In genomic region chr1:34396042-34396441, GRCh38 we compare ENCODE assay signal across 14 cellular contexts.
DNase-seq lines count a peak whose midpoint lies in the region; ATAC-seq, FAIRE-seq and TF ChIP-seq lines count a peak whose summit lies in the region.
"Had no signal": no experiment of that assay in that cellular context is flagged by ENCODE, and none has a peak within 500 bp of the region (broad histone marks: within the 10 kb centered on the region; RNA-seq: fewer than 3 reads in every experiment).

No MANE protein-coding gene starts in this region.

- DNase-seq in activated CD4-positive, alpha-beta T cell treated with anti-CD3 and anti-CD28 coated beads, Interleukin-2, amount 10 ng/mL, durations not matched to agents 24 days and 14 days = peak; percentile 19
- no peak for DNase-seq in activated CD4-positive, alpha-beta T cell treated with anti-CD3 and anti-CD28 coated beads for 4 hours
- peak in 1 of 2 experiments; percentile 19 for DNase-seq in H1 (ENCODE audit: low read depth in 1 of 2, low spot score in 2 of 2)
- DNase-seq in iPS DF 4.7 (ENCODE audit: extremely low read depth, low spot score) = peak; percentile 49
- peak; percentile 19 for DNase-seq in neural progenitor cell (ENCODE audit: low spot score)
- DNase-seq in GM12891 (ENCODE audit: insufficient read length, low spot score) = no peak
- no peak for DNase-seq in DMS 273 treated with DMSO at 0.1 percent for 48 hours (lab: John Stamatoyannopoulos, UW)
- DNase-seq: CD8-positive, alpha-beta T cell; COR-L47 had no signal

- H3K4me1 ChIP-seq in H1 (replicated peaks in 1 of 4; ENCODE audit: control insufficient read depth in 3 of 4, insufficient read depth in 4 of 4, low read length in 3 of 4) (peaks cover 0 to 10% (median 0%) of the 10 kb centered on the region in 4 experiments; a peak in 2 of 7 replicates), neural progenitor cell (no peaks in the 10 kb centered on the region)

- peak; percentile 90 for FAIRE-seq in H1 (lab: Jason Lieb, UNC)
- no peak for FAIRE-seq in GM12891 (lab: Jason Lieb, UNC)
- FAIRE-seq: D721Med, GM18507 had no signal

- POLR2A ChIA-PET in H1 (lab: Charles Lee; ENCODE audit: partially characterized antibody) = no interaction called here

- H3K79me1 ChIP-seq in H1 (ENCODE audit: low read depth, low read length) = no peaks in the 10 kb centered on the region

- H3K9ac ChIP-seq in H1 (replicated peaks in 1 of 4; ENCODE audit: extremely low read depth in 1 of 4, low read depth in 3 of 4, low read length in 3 of 4) (no peak overlapping the region), neural progenitor cell (no peak overlapping the region)

- no peak for TF ChIP-seq EP300 in H1 (IDR thresholded peaks at IDR 0.05; ENCODE audit: borderline replicate concordance in 1 of 2, low read depth in 2 of 2, low read length in 2 of 2)

- TF ChIP-seq RAD21 in H1 (IDR thresholded peaks at IDR 0.05 in 1 of 2, conservative IDR thresholded peaks at IDR 0.05 in 1 of 2; ENCODE audit: low read depth in 2 of 2, low read length in 2 of 2) = no peak

- H4K20me1 ChIP-seq in H1 (replicated peaks in 1 of 2; ENCODE audit: control insufficient read depth in 1 of 2, insufficient read depth in 2 of 2, low read length in 2 of 2) (no peaks in the 10 kb centered on the region), neural progenitor cell (ENCODE audit: low read depth) (no peaks in the 10 kb centered on the region)

- WGBS in H1 (ENCODE audit: extremely low coverage in 1 of 2, insufficient coverage in 1 of 2, insufficient read length in 1 of 2, insufficient replicate concordance in 2 of 2, low coverage in 1 of 2, low lambda C conversion rate in 2 of 2, missing lambda C conversion rate in 1 of 2), 2 experiments = 62% methylated on average over 2 of the region's 2 CpGs; no CpG with 5 or more reads in 1 of the 2 experiments

- no peak overlapping the region; a peak in 1 of 8 replicates for H3K4me3 ChIP-seq in H1 (ENCODE audit: extremely low read depth in 1 of 4, insufficient read depth in 2 of 4, low read depth in 3 of 4, low read length in 4 of 4)
- no peak overlapping the region for H3K4me3 ChIP-seq in neural progenitor cell

- intact Hi-C loops in activated CD4-positive, alpha-beta T cell treated with anti-CD3 and anti-CD28 coated beads, Interleukin-2, amount 10 ng/mL, durations not matched to agents 24 days and 14 days (cut with micrococcal nuclease) = no loop called here

- H3K14ac ChIP-seq in H1 (ENCODE audit: insufficient read length) = no peak overlapping the region

- H3K23me2 ChIP-seq in H1 (ENCODE audit: low read depth, low read length) = no peaks in the 10 kb centered on the region

- no peaks in the 10 kb centered on the region for H3K4me1 Mint-ChIP-seq in activated CD4-positive, alpha-beta T cell treated with anti-CD3 and anti-CD28 coated beads, Interleukin-2, amount 10 ng/mL, durations not matched to agents 24 days and 14 days
- H3K4me1 Mint-ChIP-seq in neural progenitor cell = no peaks in the 10 kb centered on the region
- H3K4me1 Mint-ChIP-seq: CD14-positive monocyte had no signal

- no peak for TF ChIP-seq POLR2A in H1 (IDR thresholded peaks at IDR 0.05; ENCODE audit: control extremely low read depth in 1 of 2, low read depth in 2 of 2, low read length in 2 of 2)
- TF ChIP-seq POLR2A in GM12891 (IDR thresholded peaks at IDR 0.05; ENCODE audit: low read depth, low read length) = no peak

- no peaks in the 10 kb centered on the region for H3K36me3 Mint-ChIP-seq in activated CD4-positive, alpha-beta T cell treated with anti-CD3 and anti-CD28 coated beads, Interleukin-2, amount 10 ng/mL, durations not matched to agents 24 days and 14 days (ENCODE audit: low read depth)
- no peaks in the 10 kb centered on the region for H3K36me3 Mint-ChIP-seq in neural progenitor cell
- H3K36me3 Mint-ChIP-seq: CD14-positive monocyte; CD8-positive, alpha-beta T cell had no signal

- H3K9me3 Mint-ChIP-seq in activated CD4-positive, alpha-beta T cell treated with anti-CD3 and anti-CD28 coated beads, Interleukin-2, amount 10 ng/mL, durations not matched to agents 24 days and 14 days = no peaks in the 10 kb centered on the region
- no peaks in the 10 kb centered on the region for H3K9me3 Mint-ChIP-seq in neural progenitor cell

- H4K5ac ChIP-seq in H1 (ENCODE audit: insufficient read length, low read depth, low read length) = no peak overlapping the region

- no peaks in the 10 kb centered on the region for H3F3A ChIP-seq in neural progenitor cell (ENCODE audit: low read depth)

- ATAC-seq in GM21447 (IDR thresholded peaks at IDR 0.05; ENCODE audit: unreplicated experiment) = no peak
- ATAC-seq: CD8-positive, alpha-beta T cell had no signal

- no peak overlapping the region for H2AK5ac ChIP-seq in H1 (ENCODE audit: low read depth, low read length)

- H3K27ac ChIP-seq in H1 (ENCODE audit: low read depth, low read length) (no peak overlapping the region), neural progenitor cell (no peak overlapping the region)
- H3K27ac ChIP-seq: 22Rv1 had no signal

- H2BK120ac ChIP-seq in H1 (replicated peaks; ENCODE audit: low read depth, low read length) = no peak overlapping the region

- H2BK5ac ChIP-seq in H1 (ENCODE audit: low read depth, low read length) = no peak overlapping the region

- H3K79me2 ChIP-seq in H1 (ENCODE audit: control insufficient read depth in 1 of 2, insufficient read depth in 2 of 2, low read length in 2 of 2) (no peaks in the 10 kb centered on the region), neural progenitor cell (ENCODE audit: low read depth) (no peaks in the 10 kb centered on the region)

- TF ChIP-seq CTCF in H1 (IDR thresholded peaks at IDR 0.05; ENCODE audit: control extremely low read depth in 1 of 3, insufficient read depth in 1 of 3, low read depth in 1 of 3, low read length in 3 of 3) (no peak), neural progenitor cell (IDR thresholded peaks at IDR 0.05) (no peak)

- CTCF ChIA-PET in H1 (lab: Charles Lee; ENCODE audit: partially characterized antibody) = interaction anchor here (1.7 to 1.9 kb wide), 3 partner anchors 13 to 62 kb away, joined by 3 to 7 read pairs (median 5); no protein-coding TSS in a partner anchor

- H3K4me3 Mint-ChIP-seq in activated CD4-positive, alpha-beta T cell treated with anti-CD3 and anti-CD28 coated beads, Interleukin-2, amount 10 ng/mL, durations not matched to agents 24 days and 14 days = no peak overlapping the region
- no peak overlapping the region for H3K4me3 Mint-ChIP-seq in neural progenitor cell
- H3K4me3 Mint-ChIP-seq: CD14-positive monocyte; CD8-positive, alpha-beta T cell had no signal

- H3K4me2 ChIP-seq in H1 (ENCODE audit: insufficient read depth in 1 of 2, low read depth in 2 of 2, low read length in 2 of 2) (peak overlapping the region in 1 of 2 experiments; percentile 43; a peak in 1 of 4 replicates), neural progenitor cell (no peak overlapping the region)

- H4K91ac ChIP-seq in H1 (replicated peaks; ENCODE audit: insufficient read length, low read length) = no peak overlapping the region

- no peak overlapping the region for H3K27ac Mint-ChIP-seq in activated CD4-positive, alpha-beta T cell treated with anti-CD3 and anti-CD28 coated beads, Interleukin-2, amount 10 ng/mL, durations not matched to agents 24 days and 14 days
- H3K27ac Mint-ChIP-seq in neural progenitor cell = no peak overlapping the region
- H3K27ac Mint-ChIP-seq: CD14-positive monocyte; CD8-positive, alpha-beta T cell had no signal

- H2BK12ac ChIP-seq in H1 (ENCODE audit: low read depth, low read length) = no peak overlapping the region

- no peak overlapping the region for H2BK15ac ChIP-seq in H1 (ENCODE audit: low read length)

- peaks cover 3% of the 10 kb centered on the region for H3K27me3 Mint-ChIP-seq in activated CD4-positive, alpha-beta T cell treated with anti-CD3 and anti-CD28 coated beads, Interleukin-2, amount 10 ng/mL, durations not matched to agents 24 days and 14 days
- peaks cover 2% of the 10 kb centered on the region for H3K27me3 Mint-ChIP-seq in neural progenitor cell (ENCODE audit: insufficient read depth, low read depth)

- no peak overlapping the region for H4K8ac ChIP-seq in H1 (ENCODE audit: extremely low read depth, insufficient read depth, low read length)

- no peak overlapping the region for H3K18ac ChIP-seq in H1 (ENCODE audit: extremely low read depth, low read length)

- H3K27me3 ChIP-seq in H1 (replicated peaks in 1 of 4; ENCODE audit: control insufficient read depth in 3 of 4, extremely low read depth in 1 of 4, insufficient read depth in 3 of 4, low read length in 3 of 4) (no peaks in the 10 kb centered on the region), neural progenitor cell (peaks cover 3% of the 10 kb centered on the region)

- no peak overlapping the region for H3K4ac ChIP-seq in H1 (replicated peaks; ENCODE audit: insufficient read length, low read depth, low read length)

- no peak overlapping the region for H3K23ac ChIP-seq in H1 (ENCODE audit: insufficient read length)

- H3K56ac ChIP-seq in H1 (replicated peaks; ENCODE audit: insufficient read length, low read depth, low read length) = no peak overlapping the region

- no peak overlapping the region for H2BK20ac ChIP-seq in H1 (ENCODE audit: low read length)

- H3K9me3 ChIP-seq in H1 (ENCODE audit: insufficient read depth in 2 of 2, low read depth in 1 of 2, low read length in 1 of 2) (no peaks in the 10 kb centered on the region; a peak in 1 of 4 replicates), neural progenitor cell (ENCODE audit: low read depth) (no peaks in the 10 kb centered on the region)

- H2AFZ ChIP-seq in H1 (ENCODE audit: low read length) (no peak overlapping the region), neural progenitor cell (replicated peaks) (no peak overlapping the region)

- H3K36me3 ChIP-seq in H1 (ENCODE audit: control insufficient read depth in 2 of 4, insufficient read depth in 4 of 4, low read length in 3 of 4) (no peaks in the 10 kb centered on the region), neural progenitor cell (no peaks in the 10 kb centered on the region)

TF ChIP-seq in H1, 55 proteins besides CTCF, POLR2A, EP300 and RAD21:
- TF ChIP-seq TEAD4 (IDR thresholded peaks at IDR 0.05; ENCODE audit: low read depth, low read length) = peak; percentile 28; the same call in 1 of the 2 replicates
- peak; percentile 73 for TF ChIP-seq NANOG (IDR thresholded peaks at IDR 0.05; ENCODE audit: insufficient read depth, low read depth, low read length, poor library complexity, severe bottlenecking)
- no peak for TF ChIP-seq SIX5 (IDR thresholded peaks at IDR 0.05; ENCODE audit: low read depth, low read length)
- TF ChIP-seq POU5F1 (IDR thresholded peaks at IDR 0.05; ENCODE audit: low read depth, low read length) = peak; percentile 88; the same call in 1 of the 2 replicates

TF ChIP-seq in GM12891, 5 proteins besides CTCF, POLR2A, EP300 and RAD21:
- no peak for TF ChIP-seq TAF1 (IDR thresholded peaks at IDR 0.05; ENCODE audit: low read depth, low read length)
- TF ChIP-seq PAX5 (IDR thresholded peaks at IDR 0.05; ENCODE audit: insufficient read depth, low read length, severe bottlenecking) = no peak
- TF ChIP-seq SPI1 (IDR thresholded peaks at IDR 0.05; ENCODE audit: low read depth, low read length) = no peak

Comparison
In these comparisons a context has a peak if more than half of its experiments do, and no peak if none do; other contexts are left out.
1. DNase-seq: peak in activated CD4-positive, alpha-beta T cell treated with anti-CD3 and anti-CD28 coated beads, Interleukin-2, amount 10 ng/mL, durations not matched to agents 24 days and 14 days (single experiment), iPS DF 4.7 (single experiment) and neural progenitor cell (single experiment); none in activated CD4-positive, alpha-beta T cell treated with anti-CD3 and anti-CD28 coated beads for 4 hours (0 of 2), GM12891 (single experiment) and DMS 273 treated with DMSO at 0.1 percent for 48 hours (single experiment).